Comparison of ENCODE assay signal across 8 cellular contexts in the genomic region with DNA sequence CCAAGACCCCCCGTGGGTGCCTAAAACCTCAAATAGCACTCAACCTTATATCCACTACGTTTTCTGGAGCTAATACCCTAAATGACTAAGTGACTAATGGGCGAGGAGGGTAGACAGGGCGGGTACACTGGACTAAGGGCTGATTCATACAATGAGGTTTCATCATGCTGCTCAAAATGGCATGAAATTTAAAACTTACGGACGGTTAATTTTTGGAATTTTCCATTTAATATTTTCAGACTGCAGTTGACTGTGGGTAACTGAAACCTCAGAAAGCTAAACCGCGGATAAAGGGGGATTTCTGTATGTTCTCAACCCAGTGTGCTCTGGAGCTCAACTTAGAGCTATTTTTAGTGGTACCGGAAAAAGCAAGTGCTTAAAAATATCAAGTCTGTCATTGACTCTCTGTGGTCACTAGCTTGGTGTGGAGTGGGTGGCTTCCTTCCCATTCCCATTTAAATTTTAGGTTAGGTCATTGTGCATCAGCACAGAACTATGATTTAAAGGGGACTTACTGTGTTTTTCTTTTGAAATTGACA.
A peak's percentile ranks its signal among the peaks of the same experiment; 100 is the strongest.
DNase-seq lines count a peak whose midpoint lies in the region; ATAC-seq and TF ChIP-seq lines count a peak whose summit lies in the region.

No MANE protein-coding gene starts in this region.

- H3K36me3 ChIP-seq in A673 (ENCODE audit: insufficient read depth, low read length, poor library complexity, severe bottlenecking): no peaks in the 10 kb centered on the region
- H3K36me3 ChIP-seq in brain microvascular endothelial cell (replicated peaks): no peaks in the 10 kb centered on the region
- no peaks in the 10 kb centered on the region for H3K36me3 ChIP-seq in neuronal stem cell (replicated peaks in 1 of 2; ENCODE audit: control insufficient read depth in 2 of 2, insufficient read depth in 2 of 2, low read length in 2 of 2)

- H2AFZ ChIP-seq in neuronal stem cell (ENCODE audit: low read length): no peak overlapping the region

- H2BK15ac ChIP-seq in neuronal stem cell (ENCODE audit: low read length): no peak overlapping the region

- no peak overlapping the region for H3K4ac ChIP-seq in neuronal stem cell (ENCODE audit: low read length)

- no peak overlapping the region for H4K8ac ChIP-seq in neuronal stem cell (ENCODE audit: low read depth, low read length)

- H3K27ac ChIP-seq in A673 (ENCODE audit: low read depth, low read length, poor library complexity, severe bottlenecking): no peak overlapping the region
- peak overlapping the region; percentile 89 for H3K27ac ChIP-seq in brain microvascular endothelial cell
- H3K27ac ChIP-seq in neuronal stem cell (replicated peaks; ENCODE audit: low read length): no peak overlapping the region

- no peak overlapping the region for H3K9ac ChIP-seq in neuronal stem cell (ENCODE audit: low read depth, low read length, poor library complexity)

- H2BK5ac ChIP-seq in neuronal stem cell (ENCODE audit: low read length): no peak overlapping the region

- POLR2A ChIA-PET in A673 (lab: Charles Lee; ENCODE audit: low non-redundant PET): interaction anchor here (0.7 kb wide), 1 partner anchor 17 kb away, joined by 3 read pairs; no protein-coding TSS in a partner anchor

- CTCF ChIA-PET in A673 (lab: Charles Lee): no interaction called here

- H3K4me3 ChIP-seq in A673 (ENCODE audit: low read depth, low read length, poor library complexity, severe bottlenecking) (no peak overlapping the region), brain microvascular endothelial cell (ENCODE audit: low read depth, low read length) (peak overlapping the region; percentile 24), retinal pigment epithelial cell (ENCODE audit: low read length) (peak overlapping the region; percentile 24), neuronal stem cell (ENCODE audit: low read length in 2 of 2) (no peak overlapping the region)

- no peak overlapping the region for H2AK5ac ChIP-seq in neuronal stem cell (ENCODE audit: low read depth, low read length)

- H3K23ac ChIP-seq in neuronal stem cell (ENCODE audit: low read depth, low read length, poor library complexity): no peak overlapping the region

- no peak overlapping the region for H3K4me2 ChIP-seq in neuronal stem cell (ENCODE audit: insufficient read depth, low read length, poor library complexity, severe bottlenecking)

- peak; percentile 86 for ATAC-seq in GM19025 (IDR thresholded peaks at IDR 0.05; ENCODE audit: low read depth, unreplicated experiment)
- ATAC-seq in HG03439 (IDR thresholded peaks at IDR 0.05; ENCODE audit: unreplicated experiment): peak; percentile 83

- H3K27me3 ChIP-seq in A673 (replicated peaks; ENCODE audit: insufficient read depth, low read depth, low read length, poor library complexity): no peaks in the 10 kb centered on the region
- no peaks in the 10 kb centered on the region for H3K27me3 ChIP-seq in brain microvascular endothelial cell (replicated peaks)
- H3K27me3 ChIP-seq in neuronal stem cell (ENCODE audit: control insufficient read depth in 3 of 3, insufficient read depth in 3 of 3, low read depth in 1 of 3, low read length in 3 of 3): peaks cover 0 to 2% (median 0%) of the 10 kb centered on the region in 3 experiments

- no TSS peak for BruUV-seq in A673 (replicated peaks; lab: Mats Ljungman, UMichigan)

- intact Hi-C loops in A673 (cut with micrococcal nuclease; ENCODE audit: unreplicated experiment): no loop called here

- no peak overlapping the region for H3K18ac ChIP-seq in neuronal stem cell (ENCODE audit: low read length)

- no peak overlapping the region for H3K14ac ChIP-seq in neuronal stem cell (ENCODE audit: low read length)

- DNase-seq in A673 (ENCODE audit: low spot score) (peak; percentile 59), brain microvascular endothelial cell (peak; percentile 91), retinal pigment epithelial cell (ENCODE audit: low read depth) (peak; percentile 63), neuronal stem cell (ENCODE audit: low spot score) (no peak), COLO668 (lab: John Stamatoyannopoulos, UW; ENCODE audit: unreplicated experiment) (no peak), hypothalamus (lab: John Stamatoyannopoulos, UW) (no peak)

- H3K9me3 ChIP-seq in A673 (ENCODE audit: low read depth, low read length, poor library complexity, severe bottlenecking): no peaks in the 10 kb centered on the region
- H3K9me3 ChIP-seq in neuronal stem cell (replicated peaks in 1 of 2; ENCODE audit: control insufficient read depth in 2 of 2, insufficient read depth in 1 of 2, low read depth in 1 of 2, low read length in 2 of 2): no peaks in the 10 kb centered on the region

- no peaks in the 10 kb centered on the region for H3K79me1 ChIP-seq in neuronal stem cell (ENCODE audit: low read depth, low read length)

- in situ Hi-C loops in brain microvascular endothelial cell (cut with HindIII; ENCODE audit: low pct_ligation_motif_present, low sequenced_read_pairs): no loop called here

- no CpG with 5 or more reads among the region's 9 CpGs for WGBS in neuronal stem cell (ENCODE audit: extremely low coverage in 2 of 2, insufficient read length in 2 of 2, insufficient replicate concordance in 1 of 2), 2 donors

- no peak for TF ChIP-seq CTCF in A673 (conservative IDR thresholded peaks at IDR 0.05; ENCODE audit: low read depth, low read length)
- TF ChIP-seq CTCF in brain microvascular endothelial cell (IDR thresholded peaks at IDR 0.05; ENCODE audit: low read depth, low read length, missing control alignments): no peak
- TF ChIP-seq CTCF in retinal pigment epithelial cell (conservative IDR thresholded peaks at IDR 0.05; ENCODE audit: low read depth, low read length): no peak

- H3K4me1 ChIP-seq in A673 (ENCODE audit: insufficient read depth, low read length, poor library complexity, severe bottlenecking) (no peaks in the 10 kb centered on the region), neuronal stem cell (ENCODE audit: control insufficient read depth in 2 of 2, insufficient read depth in 1 of 2, low read depth in 1 of 2, low read length in 2 of 2) (peaks cover 0 to 2% of the 10 kb centered on the region in 2 donors)

- H4K91ac ChIP-seq in neuronal stem cell (ENCODE audit: low read depth, low read length, poor library complexity): no peak overlapping the region

- H2BK12ac ChIP-seq in neuronal stem cell (ENCODE audit: low read length): no peak overlapping the region

- H2BK120ac ChIP-seq in neuronal stem cell (ENCODE audit: low read depth, low read length): no peak overlapping the region

Comparison
In these comparisons a context has a peak if more than half of its experiments do, and no peak if none do; other contexts are left out.
1. DNase-seq: peak in A673 (single experiment), brain microvascular endothelial cell (single experiment) and retinal pigment epithelial cell (single experiment); none in neuronal stem cell (single experiment), COLO668 (single experiment) and hypothalamus (0 of 51).
2. H3K4me3 ChIP-seq: peak in brain microvascular endothelial cell (single experiment) and retinal pigment epithelial cell (single experiment); none in A673 (single experiment) and neuronal stem cell (0 of 2).